In genomic region chr2:110925479-110925878, GRCh38 we compare ENCODE assay signal across 9 cellular contexts.
"Had no signal": no experiment of that assay in that cellular context is flagged by ENCODE, and none has a peak within 500 bp of the region (broad histone marks: within the 10 kb centered on the region; RNA-seq: fewer than 3 reads in every experiment).

No MANE protein-coding gene starts in this region.

- ATAC-seq: GM23338, HCT116 had no signal

- H3K4me1 Mint-ChIP-seq: GM23338, H9 had no signal

- H3K27ac ChIP-seq: GM23248 had no signal

- H3K9me3 ChIP-seq: HAP-1 had no signal

- H3K4me1 ChIP-seq: HAP-1 had no signal

- H3K9ac ChIP-seq: GM23248 had no signal

- H3K36me3 ChIP-seq: HAP-1 had no signal

- H2AFZ ChIP-seq: GM23248, GM23338 had no signal

- H3K4me3 Mint-ChIP-seq: GM23338, H9, HFFc6 had no signal

- H3K4me2 ChIP-seq: GM23338 had no signal

- H3K4me3 ChIP-seq: GM23248, GM23338, HAP-1 had no signal

- H3K27ac Mint-ChIP-seq: GM23338, HFFc6 had no signal

- DNase-seq: GM23248, GOT3, H7, H9, HCEC 1CT, HFFc6 had no signal
